Comparison of ENCODE assay signal across 8 cellular contexts in the genomic region with DNA sequence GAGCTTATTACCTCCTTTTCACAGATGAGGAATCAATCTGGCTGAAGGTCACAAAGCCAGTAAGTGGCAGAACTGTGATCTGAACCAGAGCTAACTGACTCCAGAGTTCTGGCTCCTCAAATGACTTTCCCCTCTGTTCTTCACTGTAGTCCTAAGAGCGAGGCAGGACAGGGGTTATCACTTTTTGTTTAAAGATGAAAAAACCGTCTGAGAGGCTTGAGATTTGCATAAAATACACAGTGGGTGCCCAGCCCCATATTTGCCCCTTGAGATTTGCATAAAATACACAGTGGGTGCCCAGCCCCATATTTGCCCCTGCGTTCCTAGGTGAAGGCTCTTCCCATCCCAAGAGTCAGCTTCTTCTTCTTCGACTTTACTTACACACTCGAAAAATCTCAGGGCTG. TPM values are rescaled to one million over a fixed set of nuclear protein-coding genes. Genes with fewer than 3 reads are reported as not detected.
DNase-seq lines count a peak whose midpoint lies in the region; ATAC-seq and TF ChIP-seq lines count a peak whose summit lies in the region.

No MANE protein-coding gene starts in this region.

- H3K9me3 ChIP-seq in hepatocyte (ENCODE audit: low read depth) = no peaks in the 10 kb centered on the region
- no peaks in the 10 kb centered on the region for H3K9me3 ChIP-seq in skeletal muscle tissue (ENCODE audit: control insufficient read depth in 3 of 3, low read length in 3 of 3)

- no peak for DNase-seq in activated CD4-positive, alpha-beta T cell treated with anti-CD3 and anti-CD28 coated beads, Interleukin-2, amount 10 ng/mL, durations not matched to agents 24 days and 14 days
- no peak for DNase-seq in activated CD4-positive, alpha-beta T cell treated with anti-CD3 and anti-CD28 coated beads, Interleukin-2, amount 50 U/mL, for 1 hour
- DNase-seq in activated CD4-positive, alpha-beta memory T cell treated with anti-CD3 and anti-CD28 coated beads for 36 hours = no peak
- no peak for DNase-seq in hepatocyte (ENCODE audit: low spot score)
- no peak for DNase-seq in stimulated activated CD4-positive, alpha-beta T cell treated with anti-CD3 and anti-CD28 coated beads, Interleukin-15, amount 100 ng/mL, for 24 hours
- no peak for DNase-seq in hepatic stellate cell (ENCODE audit: low spot score)

- peak overlapping the region; percentile 78 for H3K4me3 Mint-ChIP-seq in activated CD4-positive, alpha-beta T cell treated with anti-CD3 and anti-CD28 coated beads, Interleukin-2, amount 10 ng/mL, durations not matched to agents 24 days and 14 days
- H3K4me3 Mint-ChIP-seq in activated CD4-positive, alpha-beta memory T cell treated with anti-CD3 and anti-CD28 coated beads for 36 hours = peak overlapping the region; percentile 62

- peak; percentile 50 for ATAC-seq in HG03064 (IDR thresholded peaks at IDR 0.05; ENCODE audit: low read depth, unreplicated experiment)

- peaks cover 10% of the 10 kb centered on the region for H3K27me3 Mint-ChIP-seq in activated CD4-positive, alpha-beta T cell treated with anti-CD3 and anti-CD28 coated beads, Interleukin-2, amount 10 ng/mL, durations not matched to agents 24 days and 14 days
- no peaks in the 10 kb centered on the region for H3K27me3 Mint-ChIP-seq in activated CD4-positive, alpha-beta memory T cell treated with anti-CD3 and anti-CD28 coated beads for 36 hours

- H3K4me1 ChIP-seq in hepatocyte (ENCODE audit: insufficient read depth) = peaks cover 11% of the 10 kb centered on the region
- peaks cover 25 to 38% (median 31%) of the 10 kb centered on the region in 3 donors for H3K4me1 ChIP-seq in skeletal muscle tissue (ENCODE audit: control insufficient read depth in 3 of 3, insufficient read depth in 3 of 3, low read length in 3 of 3)

- no peak for TF ChIP-seq CTCF in hepatocyte (IDR thresholded peaks at IDR 0.05; ENCODE audit: poor library complexity)

- peaks cover 13% of the 10 kb centered on the region for H3K36me3 Mint-ChIP-seq in activated CD4-positive, alpha-beta T cell treated with anti-CD3 and anti-CD28 coated beads, Interleukin-2, amount 10 ng/mL, durations not matched to agents 24 days and 14 days (ENCODE audit: low read depth)
- H3K36me3 Mint-ChIP-seq in activated CD4-positive, alpha-beta memory T cell treated with anti-CD3 and anti-CD28 coated beads for 36 hours = peaks cover 6% of the 10 kb centered on the region

- peak overlapping the region; percentile 95 for H3K4me2 ChIP-seq in hepatocyte

- H3K4me1 Mint-ChIP-seq in activated CD4-positive, alpha-beta T cell treated with anti-CD3 and anti-CD28 coated beads, Interleukin-2, amount 10 ng/mL, durations not matched to agents 24 days and 14 days = peaks cover 22% of the 10 kb centered on the region
- peaks cover 16% of the 10 kb centered on the region for H3K4me1 Mint-ChIP-seq in activated CD4-positive, alpha-beta memory T cell treated with anti-CD3 and anti-CD28 coated beads for 36 hours (ENCODE audit: low read depth)

- H3K4me3 ChIP-seq in hepatocyte (peak overlapping the region; percentile 87), skeletal muscle tissue (ENCODE audit: low read length in 3 of 3) (peak overlapping the region; percentile 71 to 91 (median 90))

- H3K27ac ChIP-seq in hepatocyte (peak overlapping the region; percentile 90), skeletal muscle tissue (ENCODE audit: low read depth, low read length) (peak overlapping the region; percentile 92)

- H3K9me3 Mint-ChIP-seq in activated CD4-positive, alpha-beta T cell treated with anti-CD3 and anti-CD28 coated beads, Interleukin-2, amount 10 ng/mL, durations not matched to agents 24 days and 14 days = no peaks in the 10 kb centered on the region
- H3K9me3 Mint-ChIP-seq in activated CD4-positive, alpha-beta memory T cell treated with anti-CD3 and anti-CD28 coated beads for 36 hours = no peaks in the 10 kb centered on the region

- no peaks in the 10 kb centered on the region for H3K36me3 ChIP-seq in hepatocyte (replicated peaks; ENCODE audit: insufficient read depth, low read depth)
- peaks cover 0 to 3% (median 0%) of the 10 kb centered on the region in 3 donors for H3K36me3 ChIP-seq in skeletal muscle tissue (ENCODE audit: control insufficient read depth in 3 of 3, insufficient read depth in 3 of 3, low read length in 3 of 3)

- H2AFZ ChIP-seq in hepatocyte = peak overlapping the region; percentile 85

- H3K27ac Mint-ChIP-seq in activated CD4-positive, alpha-beta T cell treated with anti-CD3 and anti-CD28 coated beads, Interleukin-2, amount 10 ng/mL, durations not matched to agents 24 days and 14 days = no peak overlapping the region
- H3K27ac Mint-ChIP-seq in activated CD4-positive, alpha-beta memory T cell treated with anti-CD3 and anti-CD28 coated beads for 36 hours = no peak overlapping the region

- no peaks in the 10 kb centered on the region for H3K9me2 ChIP-seq in hepatocyte (replicated peaks; ENCODE audit: insufficient read depth)

- H4K20me1 ChIP-seq in hepatocyte (ENCODE audit: insufficient read depth, poor library complexity, severe bottlenecking) = no peaks in the 10 kb centered on the region

- CTCF ChIA-PET in activated CD4-positive, alpha-beta memory T cell treated with anti-CD3 and anti-CD28 coated beads for 36 hours (lab: Charles Lee) = interaction anchor here (0.7 to 2.4 kb wide), 3 partner anchors 14 to 32 kb away, joined by 3 to 6 read pairs (median 3); partner anchors contain the start of gene TOMM5

- peak overlapping the region; percentile 88 to 94 (median 94) for H3K9ac ChIP-seq in skeletal muscle tissue (ENCODE audit: low read depth in 1 of 3, low read length in 3 of 3)

- H3K27me3 ChIP-seq in hepatocyte = no peaks in the 10 kb centered on the region
- no peaks in the 10 kb centered on the region for H3K27me3 ChIP-seq in skeletal muscle tissue (ENCODE audit: control insufficient read depth in 3 of 3, insufficient read depth in 3 of 3, low read length in 3 of 3)

- POLR2A ChIA-PET in activated CD4-positive, alpha-beta memory T cell treated with anti-CD3 and anti-CD28 coated beads for 36 hours (lab: Charles Lee) = interaction anchor here (0.6 to 4.7 kb wide), 4 partner anchors 13 to 109 kb away, joined by 3 to 33 read pairs (median 4); partner anchors contain the start of gene TOMM5

- intact Hi-C loops in activated CD4-positive, alpha-beta T cell treated with anti-CD3 and anti-CD28 coated beads, Interleukin-2, amount 10 ng/mL, durations not matched to agents 24 days and 14 days (cut with micrococcal nuclease) = loop anchor here (5.0 kb wide), 1 partner anchor 88 kb away; the partner anchor contains the start of gene POLR1E
- intact Hi-C loops in activated CD4-positive, alpha-beta memory T cell treated with anti-CD3 and anti-CD28 coated beads for 36 hours (cut with micrococcal nuclease) = loop anchor here (2.0 to 5.0 kb wide), 2 partner anchors 17 to 48 kb away; partner anchors contain the start of gene TOMM5

- H3K79me2 ChIP-seq in hepatocyte = peaks cover 22% of the 10 kb centered on the region

- WGBS in hepatocyte (ENCODE audit: low lambda C conversion rate, missing lambda C conversion rate) = 5% methylated on average over 5 of the region's 5 CpGs

RNA-seq across cellular contexts. Expression of gene FBXO10, which starts 0.7 kb away (rescaled TPM):
- total RNA-seq in activated CD4-positive, alpha-beta T cell treated with anti-CD3 and anti-CD28 coated beads, Interleukin-2, amount 10 ng/mL, durations not matched to agents 24 days and 14 days = 1.9 and 2.7 TPM in 2 replicates
- total RNA-seq in activated CD4-positive, alpha-beta memory T cell treated with anti-CD3 and anti-CD28 coated beads for 36 hours = 1 to 10 TPM; 3.6 to 3.9 TPM
- 10.2 and 12.5 TPM in 2 replicates for total RNA-seq in hepatocyte
- polyA plus RNA-seq in hepatocyte = 7.4 and 9.8 TPM in 2 replicates
- 18.3 TPM for total RNA-seq in skeletal muscle tissue

RNA-seq across cellular contexts. Expression of gene TOMM5, which starts 16.9 kb away (rescaled TPM):
- total RNA-seq in activated CD4-positive, alpha-beta T cell treated with anti-CD3 and anti-CD28 coated beads, Interleukin-2, amount 10 ng/mL, durations not matched to agents 24 days and 14 days = 186 and 193 TPM in 2 replicates
- total RNA-seq in activated CD4-positive, alpha-beta memory T cell treated with anti-CD3 and anti-CD28 coated beads for 36 hours = 100 to 1,000 TPM; 146 to 147 TPM
- total RNA-seq in hepatocyte (173 and 187 TPM in 2 replicates), skeletal muscle tissue (72.0 TPM)
- polyA plus RNA-seq in hepatocyte = 283 and 293 TPM in 2 replicates
